ENCODE assay signal across 1 cellular context in genomic region chr12:6118891-6119568, GRCh38.
TF ChIP-seq lines count a peak whose summit lies in the region.

No MANE protein-coding gene starts in this region.

TF ChIP-seq in GM23338, 12 proteins besides CTCF, POLR2A, EP300 and RAD21 (continued from another document):
- TF ChIP-seq ZNF462 (CRISPR knock-in tag; IDR thresholded peaks at IDR 0.05), result no peak
- no peak for TF ChIP-seq EZH2phosphoT487 (IDR thresholded peaks at IDR 0.05; ENCODE audit: unreplicated experiment)
- no peak for TF ChIP-seq ETS1 (IDR thresholded peaks at IDR 0.05)
- no peak for TF ChIP-seq EZH2 (IDR thresholded peaks at IDR 0.05; ENCODE audit: low read depth, unreplicated experiment)
- no peak for TF ChIP-seq ZNF331 (CRISPR knock-in tag; IDR thresholded peaks at IDR 0.05; ENCODE audit: low read depth)
- no peak for TF ChIP-seq ZNF114 (CRISPR knock-in tag; IDR thresholded peaks at IDR 0.05)
- TF ChIP-seq JUNB (IDR thresholded peaks at IDR 0.05; ENCODE audit: unreplicated experiment), result no peak
- no peak for TF ChIP-seq REST (IDR thresholded peaks at IDR 0.05; ENCODE audit: unreplicated experiment)
- TF ChIP-seq POLR2AphosphoS5 (IDR thresholded peaks at IDR 0.05; ENCODE audit: low read depth), result no peak
- no peak for TF ChIP-seq STAT1 (IDR thresholded peaks at IDR 0.05; ENCODE audit: unreplicated experiment)
TF ChIP-seq in GM23338: peak in this region for 0.
